In genomic region chr19:7393934-7394508, GRCh38 we compare ENCODE assay signal across 8 cellular contexts. TPM values are rescaled to one million over a fixed set of nuclear protein-coding genes. Genes with fewer than 3 reads are reported as not detected.
A peak's percentile ranks its signal among the peaks of the same experiment; 100 is the strongest.
DNase-seq lines count a peak whose midpoint lies in the region; ATAC-seq, FAIRE-seq and TF ChIP-seq lines count a peak whose summit lies in the region.

No MANE protein-coding gene starts in this region.

- TF ChIP-seq POLR2A in HepG2 (IDR thresholded peaks at IDR 0.05; ENCODE audit: insufficient read depth in 1 of 2, low read depth in 2 of 2, low read length in 2 of 2), result no peak

- intact Hi-C loops in activated CD4-positive, alpha-beta T cell treated with anti-CD3 and anti-CD28 coated beads, Interleukin-2, amount 10 ng/mL, durations not matched to agents 24 days and 14 days (cut with micrococcal nuclease), result loop anchor here (10.0 kb wide), 1 partner anchor 141 kb away; the partner anchor contains the start of gene PNPLA6
- intact Hi-C loops in HepG2 (cut with micrococcal nuclease; ENCODE audit: unreplicated experiment), result loop anchor here (10.0 kb wide), 1 partner anchor 101 kb away; a partner anchor contains a TSS

- WGBS in HepG2 (ENCODE audit: low lambda C conversion rate), result 18% methylated on average over 6 of the region's 6 CpGs
- WGBS in thymus, result 90% methylated on average over 6 of the region's 6 CpGs

- H3K9me3 ChIP-seq in HepG2 (ENCODE audit: low read length), result no peaks in the 10 kb centered on the region
- no peaks in the 10 kb centered on the region for H3K9me3 ChIP-seq in thymus (ENCODE audit: control insufficient read depth)

- H3K79me2 ChIP-seq in HepG2 (ENCODE audit: insufficient read depth, low read length), result peaks cover 21% of the 10 kb centered on the region

- no peaks in the 10 kb centered on the region for H4K20me1 ChIP-seq in HepG2 (ENCODE audit: insufficient read depth, low read length)

- POLR2A ChIA-PET in HepG2 (lab: Yijun Ruan, JAX), result interaction anchor here (0.6 to 2.7 kb wide), 3 partner anchors 21 to 317 kb away, joined by 3 to 12 read pairs (median 4); partner anchors contain the start of gene MCOLN1

- peaks cover 19% of the 10 kb centered on the region for H3K36me3 Mint-ChIP-seq in activated CD4-positive, alpha-beta T cell treated with anti-CD3 and anti-CD28 coated beads, Interleukin-2, amount 10 ng/mL, durations not matched to agents 24 days and 14 days (ENCODE audit: low read depth)

- CTCF ChIA-PET in HepG2 (lab: Yijun Ruan, JAX; ENCODE audit: low intra/inter-chr PET ratio, low total read pairs), result no interaction called here

- TF ChIP-seq RAD21 in HepG2 (CRISPR knock-in tag; IDR thresholded peaks at IDR 0.05), result no peak

- no peaks in the 10 kb centered on the region; a peak in 2 of 5 replicates for H3K27me3 ChIP-seq in HepG2 (ENCODE audit: control insufficient read depth in 1 of 2, insufficient read depth in 2 of 2, low read length in 2 of 2)
- no peaks in the 10 kb centered on the region for H3K27me3 ChIP-seq in thymus (ENCODE audit: control insufficient read depth, insufficient read depth)

- TF ChIP-seq EP300 in HepG2 (IDR thresholded peaks at IDR 0.05; ENCODE audit: low read depth in 2 of 2, low read length in 2 of 2) (no peak), HepG2 (CRISPR knock-in tag; IDR thresholded peaks at IDR 0.05; ENCODE audit: borderline replicate concordance) (no peak)

- no peaks in the 10 kb centered on the region for H3K9me3 Mint-ChIP-seq in activated CD4-positive, alpha-beta T cell treated with anti-CD3 and anti-CD28 coated beads, Interleukin-2, amount 10 ng/mL, durations not matched to agents 24 days and 14 days

- in situ Hi-C loops in HepG2 (cut with HindIII; ENCODE audit: extremely low pct_ligation_motif_present, low pct_unique_long_range_greater_than_20kb), result no loop called here

- H3K4me2 ChIP-seq in HepG2 (ENCODE audit: low read depth, low read length), result peak overlapping the region; percentile 86

- no TSS peak for BruUV-seq in HepG2 (replicated peaks; lab: Mats Ljungman, UMichigan)

- ATAC-seq in HepG2 (no peak), GM21737 (IDR thresholded peaks at IDR 0.05; ENCODE audit: unreplicated experiment) (no peak)

- DNase-seq in activated CD4-positive, alpha-beta T cell treated with anti-CD3 and anti-CD28 coated beads, Interleukin-2, amount 10 ng/mL, durations not matched to agents 24 days and 14 days, result peak; percentile 62
- no peak for DNase-seq in activated CD4-positive, alpha-beta T cell treated with anti-CD3 and anti-CD28 coated beads for 4 hours
- DNase-seq in HepG2 (ENCODE audit: low spot score), result no peak
- DNase-seq in NCI-H2107 (lab: John Stamatoyannopoulos, UW), result no peak
- no peak for DNase-seq in KG1 (lab: John Stamatoyannopoulos, UW)

- peaks cover 59% of the 10 kb centered on the region for H3K4me1 ChIP-seq in HepG2 (ENCODE audit: insufficient read depth, low read length)
- peaks cover 11% of the 10 kb centered on the region for H3K4me1 ChIP-seq in thymus (ENCODE audit: control insufficient read depth, insufficient read depth, low read length)

- no peaks in the 10 kb centered on the region for H3K27me3 Mint-ChIP-seq in activated CD4-positive, alpha-beta T cell treated with anti-CD3 and anti-CD28 coated beads, Interleukin-2, amount 10 ng/mL, durations not matched to agents 24 days and 14 days

- H3K4me1 Mint-ChIP-seq in activated CD4-positive, alpha-beta T cell treated with anti-CD3 and anti-CD28 coated beads, Interleukin-2, amount 10 ng/mL, durations not matched to agents 24 days and 14 days, result peaks cover 16% of the 10 kb centered on the region

- H3K4me3 ChIP-seq in HepG2 (replicated peaks in 1 of 3; ENCODE audit: insufficient read depth in 1 of 3, low read depth in 2 of 3, low read length in 3 of 3), result peak overlapping the region; percentile 88 to 99 (median 95)
- H3K4me3 ChIP-seq in thymus (ENCODE audit: low read length), result peak overlapping the region; percentile 86

- peak overlapping the region; percentile 81 for H3K27ac ChIP-seq in angular gyrus (ENCODE audit: low read depth, low read length)
- no peak overlapping the region for H3K27ac ChIP-seq in HepG2 (ENCODE audit: extremely low read length, insufficient read depth, low read length)
- H3K27ac ChIP-seq in thymus (ENCODE audit: low read depth), result no peak overlapping the region

- peak overlapping the region; percentile 81 for H3K9ac ChIP-seq in HepG2 (ENCODE audit: insufficient read depth, low read depth, low read length)

- TF ChIP-seq CTCF in HepG2 (CRISPR knock-in tag; IDR thresholded peaks at IDR 0.05), result no peak

- H3K4me3 Mint-ChIP-seq in activated CD4-positive, alpha-beta T cell treated with anti-CD3 and anti-CD28 coated beads, Interleukin-2, amount 10 ng/mL, durations not matched to agents 24 days and 14 days, result peak overlapping the region; percentile 91

- no peak for FAIRE-seq in HepG2 (lab: Jason Lieb, UNC)

- H3K27ac Mint-ChIP-seq in activated CD4-positive, alpha-beta T cell treated with anti-CD3 and anti-CD28 coated beads, Interleukin-2, amount 10 ng/mL, durations not matched to agents 24 days and 14 days, result no peak overlapping the region

- no peak overlapping the region for H2AFZ ChIP-seq in HepG2 (ENCODE audit: low read length)

- no peaks in the 10 kb centered on the region for H3K36me3 ChIP-seq in HepG2 (replicated peaks in 1 of 2; ENCODE audit: control insufficient read depth in 1 of 2, insufficient read depth in 2 of 2, low read length in 2 of 2)
- peaks cover 41% of the 10 kb centered on the region for H3K36me3 ChIP-seq in thymus (ENCODE audit: control insufficient read depth, insufficient read depth)

TF ChIP-seq in HepG2, 621 proteins besides CTCF, POLR2A, EP300 and RAD21:
- peak; percentile 3; the same call in 1 of the 2 replicates for TF ChIP-seq ZNF224 (CRISPR knock-in tag; IDR thresholded peaks at IDR 0.05)
- peak; percentile 95 for TF ChIP-seq ZNF121 (CRISPR knock-in tag; IDR thresholded peaks at IDR 0.05)
- no peak for TF ChIP-seq KMT2A (CRISPR knock-in tag; IDR thresholded peaks at IDR 0.05)
- TF ChIP-seq NCOA2 (CRISPR knock-in tag; IDR thresholded peaks at IDR 0.05), result no peak
- peak; percentile 47; the same call in 1 of the 2 replicates for TF ChIP-seq ZNF770 (CRISPR knock-in tag; IDR thresholded peaks at IDR 0.05)
TF ChIP-seq in HepG2: peak in this region for 3.

RNA-seq across cellular contexts. Expression of gene ARHGEF18, which starts 45.3 kb away (rescaled TPM):
- total RNA-seq in activated CD4-positive, alpha-beta T cell treated with anti-CD3 and anti-CD28 coated beads, Interleukin-2, amount 10 ng/mL, durations not matched to agents 24 days and 14 days, result 30.6 and 34.8 TPM in 2 replicates
- 14.5 and 17.5 TPM in 2 replicates for total RNA-seq in HepG2 (2016; rRNA removed; fragmentation: Illumina TruSeq; extraction: Trizol)
- 1.7 and 1.8 TPM in 2 replicates for total RNA-seq in HepG2 (2016; cell fraction: cytosol; rRNA removed; fragmentation: Illumina TruSeq; extraction: Trizol; ENCODE audit: low read depth)
- total RNA-seq in HepG2 (2016; cell fraction: insoluble cytoplasmic fraction; rRNA removed; fragmentation: Illumina TruSeq; extraction: Trizol), result 13.1 and 19.3 TPM in 2 replicates
- total RNA-seq in HepG2 (2016; cell fraction: membrane; rRNA removed; fragmentation: Illumina TruSeq; extraction: Trizol), result 4.9 and 5.2 TPM in 2 replicates
- total RNA-seq in HepG2 (2016; cell fraction: nucleus; rRNA removed; fragmentation: Illumina TruSeq; extraction: Trizol), result 11.5 and 13.9 TPM in 2 replicates
- polyA plus RNA-seq in HepG2 (2011; rRNA removed) (4.2 and 7.2 TPM in 2 replicates), thymus (35.8 TPM)
- 5.5 and 6.5 TPM in 2 replicates for polyA plus RNA-seq in HepG2 (2011; cell fraction: cytosol; rRNA removed)
- polyA plus RNA-seq in HepG2 (2011; cell fraction: nucleus; rRNA removed), result 13.2 and 16.3 TPM in 2 replicates
- 10.7 and 11.4 TPM in 2 replicates for polyA plus RNA-seq in HepG2 (2012)
- 0.86 and 0.89 TPM in 2 replicates for polyA plus RNA-seq in HepG2 (2016; cell fraction: cytosol; fragmentation: Illumina TruSeq; extraction: Trizol; ENCODE audit: low read depth)
- polyA plus RNA-seq in HepG2 (2016; cell fraction: insoluble cytoplasmic fraction; fragmentation: Illumina TruSeq; extraction: Trizol; ENCODE audit: low read depth), result 8.2 and 11.6 TPM in 2 replicates
- 2.0 and 2.3 TPM in 2 replicates for polyA plus RNA-seq in HepG2 (2016; cell fraction: membrane; fragmentation: Illumina TruSeq; extraction: Trizol; ENCODE audit: low read depth)
- polyA plus RNA-seq in HepG2 (2016; cell fraction: nucleus; fragmentation: Illumina TruSeq; extraction: Trizol; ENCODE audit: insufficient read depth, low read depth), result 13.8 and 16.4 TPM in 2 replicates
- 7.5 and 13.6 TPM in 2 replicates for polyA minus RNA-seq in HepG2 (2011; rRNA and poly(A)+ RNA removed; ENCODE audit: low replicate concordance)
- polyA minus RNA-seq in HepG2 (2011; cell fraction: cytosol; rRNA and poly(A)+ RNA removed), result 6.7 and 11.8 TPM in 2 replicates
- 10.2 and 11.5 TPM in 2 replicates for polyA minus RNA-seq in HepG2 (2011; cell fraction: nucleus; rRNA and poly(A)+ RNA removed)
